Comparison of ENCODE assay signal across 3 cellular contexts in genomic region chr14:96012757-96013156, GRCh38. TPM values are rescaled to one million over a fixed set of nuclear protein-coding genes. Genes with fewer than 3 reads are reported as not detected.
"Had no signal": no experiment of that assay in that cellular context is flagged by ENCODE, and none has a peak within 500 bp of the region (broad histone marks: within the 10 kb centered on the region; RNA-seq: fewer than 3 reads in every experiment).

No MANE protein-coding gene starts in this region.

RNA-seq across cellular contexts. Expression of gene C14orf132, which starts 26.4 kb away (rescaled TPM):
- total RNA-seq: K562, MCF 10A, SJCRH30 had no signal
- polyA plus RNA-seq: K562 had no signal
